Comparison of ENCODE assay signal across 8 cellular contexts in genomic region chr1:155127672-155128468, GRCh38. TPM values are rescaled to one million over a fixed set of nuclear protein-coding genes. Genes with fewer than 3 reads are reported as not detected.
DNase-seq lines count a peak whose midpoint lies in the region; ATAC-seq and TF ChIP-seq lines count a peak whose summit lies in the region.

EFNA1 (plus strand) TSS chr1:155127876; CDS start chr1:155127978, 102 bp downstream.

- CTCF ChIA-PET in activated CD4-positive, alpha-beta T cell treated with anti-CD3 and anti-CD28 coated beads, Interleukin-2, amount 10 ng/mL, durations not matched to agents 7 days and 5 days (lab: Charles Lee): interaction anchor here (0.6 to 1.5 kb wide), 4 partner anchors 9 to 357 kb away, joined by 3 to 4 read pairs (median 3); partner anchors contain the start of gene KRTCAP2

- peak within 1 kb of the TSS; percentile 21 to 88 (median 84) for H3K27ac Mint-ChIP-seq in CD4-positive, CD25-positive, alpha-beta regulatory T cell
- H3K27ac Mint-ChIP-seq in activated CD4-positive, alpha-beta T cell treated with anti-CD3 and anti-CD28 coated beads, Interleukin-2, amount 10 ng/mL, durations not matched to agents 7 days and 5 days: peak within 1 kb of the TSS; percentile 77

- H3K27me3 ChIP-seq in CD4-positive, CD25-positive, alpha-beta regulatory T cell (ENCODE audit: control insufficient read depth, insufficient read depth, low read length): peaks cover 9% of the 10 kb centered on the region
- H3K27me3 ChIP-seq in ectodermal cell (ENCODE audit: control insufficient read depth, insufficient read depth, low read length, poor library complexity, severe bottlenecking): peaks cover 71% of the 10 kb centered on the region
- H3K27me3 ChIP-seq in right lobe of liver: no peaks in the 10 kb centered on the region

- in situ Hi-C loops in KBM-7 (cut with MboI; ENCODE audit: low pct_unique_long_range_greater_than_20kb, low sequenced_read_pairs): no loop called here

- no peak for TF ChIP-seq CTCF in right lobe of liver (IDR thresholded peaks at IDR 0.05)

- H3K36me3 Mint-ChIP-seq in CD4-positive, CD25-positive, alpha-beta regulatory T cell: peaks cover 3% of the 10 kb centered on the region
- H3K36me3 Mint-ChIP-seq in activated CD4-positive, alpha-beta T cell treated with anti-CD3 and anti-CD28 coated beads, Interleukin-2, amount 10 ng/mL, durations not matched to agents 7 days and 5 days (ENCODE audit: low read depth): no peaks in the 10 kb centered on the region

- H3K27me3 Mint-ChIP-seq in CD4-positive, CD25-positive, alpha-beta regulatory T cell: peaks cover 60% of the 10 kb centered on the region
- peaks cover 46% of the 10 kb centered on the region for H3K27me3 Mint-ChIP-seq in activated CD4-positive, alpha-beta T cell treated with anti-CD3 and anti-CD28 coated beads, Interleukin-2, amount 10 ng/mL, durations not matched to agents 7 days and 5 days

- no peaks in the 10 kb centered on the region for H3K9me3 Mint-ChIP-seq in CD4-positive, CD25-positive, alpha-beta regulatory T cell
- H3K9me3 Mint-ChIP-seq in activated CD4-positive, alpha-beta T cell treated with anti-CD3 and anti-CD28 coated beads, Interleukin-2, amount 10 ng/mL, durations not matched to agents 7 days and 5 days: no peaks in the 10 kb centered on the region

- H3K4me1 ChIP-seq in CD4-positive, CD25-positive, alpha-beta regulatory T cell (ENCODE audit: control insufficient read depth, insufficient read depth, low read length, poor library complexity, severe bottlenecking): peaks cover 35% of the 10 kb centered on the region
- peaks cover 57% of the 10 kb centered on the region for H3K4me1 ChIP-seq in ectodermal cell (ENCODE audit: control insufficient read depth, insufficient read depth, low read length)
- H3K4me1 ChIP-seq in right lobe of liver: peaks cover 0 to 45% (median 12%) of the 10 kb centered on the region in 4 donors

- peak; percentile 93 for TF ChIP-seq POLR2A in right lobe of liver (IDR thresholded peaks at IDR 0.05)

- POLR2A ChIA-PET in activated CD4-positive, alpha-beta T cell treated with anti-CD3 and anti-CD28 coated beads, Interleukin-2, amount 10 ng/mL, durations not matched to agents 7 days and 5 days (lab: Charles Lee): no interaction called here

- 2% methylated on average over 44 of the region's 45 CpGs for WGBS in ectodermal cell, 2 experiments
- 0% methylated on average over 3 of the region's 45 CpGs for WGBS in right lobe of liver (ENCODE audit: insufficient coverage, low coverage, low lambda C conversion rate, missing lambda C conversion rate)

- peak; percentile 31 to 37 for ATAC-seq in CD4-positive, CD25-positive, alpha-beta regulatory T cell (ENCODE audit: low read depth in 2 of 2)
- peak; percentile 20 to 53 (median 42) for ATAC-seq in right lobe of liver
- no peak for ATAC-seq in HG02642 (IDR thresholded peaks at IDR 0.05; ENCODE audit: poor library complexity, unreplicated experiment)
- no peak for ATAC-seq in GM21786 (IDR thresholded peaks at IDR 0.05; ENCODE audit: unreplicated experiment)

- H3K36me3 ChIP-seq in CD4-positive, CD25-positive, alpha-beta regulatory T cell (ENCODE audit: control insufficient read depth, insufficient read depth, low read length): no peaks in the 10 kb centered on the region
- H3K36me3 ChIP-seq in ectodermal cell (ENCODE audit: control insufficient read depth, insufficient read depth, low read length) (no peaks in the 10 kb centered on the region), right lobe of liver (peaks cover 0 to 40% (median 17%) of the 10 kb centered on the region in 4 donors)

- H3K4me1 Mint-ChIP-seq in CD4-positive, CD25-positive, alpha-beta regulatory T cell: peaks cover 0 to 44% (median 18%) of the 10 kb centered on the region in 4 donors
- H3K4me1 Mint-ChIP-seq in activated CD4-positive, alpha-beta T cell treated with anti-CD3 and anti-CD28 coated beads, Interleukin-2, amount 10 ng/mL, durations not matched to agents 7 days and 5 days: peaks cover 39% of the 10 kb centered on the region

- H3K9me3 ChIP-seq in CD4-positive, CD25-positive, alpha-beta regulatory T cell (ENCODE audit: control insufficient read depth in 2 of 2, low read length in 2 of 2): no peaks in the 10 kb centered on the region
- H3K9me3 ChIP-seq in ectodermal cell (ENCODE audit: control insufficient read depth, low read length) (no peaks in the 10 kb centered on the region), right lobe of liver (no peaks in the 10 kb centered on the region)

- intact Hi-C loops in right lobe of liver (cut with DNase I): loop anchor here in 1 of 2 donors (2.0 kb wide), 1 partner anchor 23 kb away; no protein-coding TSS in a partner anchor

- H3K4me3 ChIP-seq in CD4-positive, CD25-positive, alpha-beta regulatory T cell (ENCODE audit: low read depth, low read length): peak within 1 kb of the TSS; percentile 50
- H3K4me3 ChIP-seq in ectodermal cell (ENCODE audit: insufficient read depth, low read depth, low read length) (peak within 1 kb of the TSS; percentile 39), right lobe of liver (peak within 1 kb of the TSS; percentile 84 to 96 (median 95))

- peak in 2 of 3 donors; percentile 33 to 36 for DNase-seq in CD4-positive, CD25-positive, alpha-beta regulatory T cell
- DNase-seq in KBM-7 (peak; percentile 54), right lobe of liver (peak; percentile 86 to 90 (median 90))
- peak; percentile 29 for DNase-seq in activated CD4-positive, alpha-beta T cell treated with anti-CD3 and anti-CD28 coated beads, Interleukin-2, amount 10 ng/mL, durations not matched to agents 7 days and 5 days
- DNase-seq in stimulated activated CD4-positive, alpha-beta T cell treated with anti-CD3 and anti-CD28 coated beads, Interleukin-4, amount 100 ng/mL, for 4 hours: peak; percentile 35 to 47

- no peak within 1 kb of the TSS for H3K27ac ChIP-seq in CD4-positive, CD25-positive, alpha-beta regulatory T cell (ENCODE audit: insufficient read depth, low read length, poor library complexity, severe bottlenecking)
- H3K27ac ChIP-seq in ectodermal cell (ENCODE audit: insufficient read depth, low read depth, low read length, poor library complexity, severe bottlenecking): no peak within 1 kb of the TSS
- H3K27ac ChIP-seq in right lobe of liver: peak within 1 kb of the TSS; percentile 97 to 100 (median 99)

- peak within 1 kb of the TSS; percentile 75 to 94 (median 88) for H3K4me3 Mint-ChIP-seq in CD4-positive, CD25-positive, alpha-beta regulatory T cell
- H3K4me3 Mint-ChIP-seq in activated CD4-positive, alpha-beta T cell treated with anti-CD3 and anti-CD28 coated beads, Interleukin-2, amount 10 ng/mL, durations not matched to agents 7 days and 5 days: peak within 1 kb of the TSS; percentile 67

RNA-seq across cellular contexts. Expression of gene EFNA1, which starts in this region (rescaled TPM):
- total RNA-seq in CD4-positive, CD25-positive, alpha-beta regulatory T cell: 0.30 TPM
- 1 to 10 TPM; 1.4 to 6.8 (median 3.3) TPM for polyA plus RNA-seq in CD4-positive, CD25-positive, alpha-beta regulatory T cell
- total RNA-seq in activated CD4-positive, alpha-beta T cell treated with anti-CD3 and anti-CD28 coated beads, Interleukin-2, amount 10 ng/mL, durations not matched to agents 7 days and 5 days: under 1 TPM in 1 of 2 experiments, not detected in 1; 0.15 TPM
- polyA plus RNA-seq in ectodermal cell (2013, experiment 1 of 4): 2.1 TPM
- polyA plus RNA-seq in ectodermal cell (2013, experiment 2 of 4): 2.9 TPM
- 2.2 TPM for polyA plus RNA-seq in ectodermal cell (2013, experiment 3 of 4)
- 2.9 TPM for polyA plus RNA-seq in ectodermal cell (2013, experiment 4 of 4)
- total RNA-seq in right lobe of liver: 100 to 1,000 TPM in 5 of 6 experiments, 10 to 100 TPM in 1; 87.5 to 419 (median 196) TPM

Comparison
In these comparisons a context has a peak if more than half of its experiments do, and no peak if none do; other contexts are left out.
1. RNA of gene EFNA1 (total RNA-seq): 87.5 to 419 TPM in right lobe of liver; 0.30 TPM in CD4-positive, CD25-positive, alpha-beta regulatory T cell (single experiment) and 0.15 TPM in activated CD4-positive, alpha-beta T cell treated with anti-CD3 and anti-CD28 coated beads, Interleukin-2, amount 10 ng/mL, durations not matched to agents 7 days and 5 days; every median in the first group is over 10 times any median in the second.
2. Peak in DNase-seq in activated CD4-positive, alpha-beta T cell treated with anti-CD3 and anti-CD28 coated beads, Interleukin-2, amount 10 ng/mL, durations not matched to agents 7 days and 5 days; RNA of the gene not detected or under 1 TPM.
3. ATAC-seq: peak in CD4-positive, CD25-positive, alpha-beta regulatory T cell (2 of 2) and right lobe of liver (4 of 4); none in HG02642 (single experiment) and GM21786 (single experiment).
4. DNase-seq: peak in every context shown above with its lines; median percentile 90 in right lobe of liver; 54 in KBM-7; 41 in stimulated activated CD4-positive, alpha-beta T cell treated with anti-CD3 and anti-CD28 coated beads, Interleukin-4, amount 100 ng/mL, for 4 hours; 34 in CD4-positive, CD25-positive, alpha-beta regulatory T cell; 29 in activated CD4-positive, alpha-beta T cell treated with anti-CD3 and anti-CD28 coated beads, Interleukin-2, amount 10 ng/mL, durations not matched to agents 7 days and 5 days.
5. H3K27ac ChIP-seq: peak in right lobe of liver (3 of 3); none in CD4-positive, CD25-positive, alpha-beta regulatory T cell (single experiment) and ectodermal cell (single experiment).
6. H3K4me3 ChIP-seq: peak in every context shown above with its lines; median percentile 95 in right lobe of liver; 50 in CD4-positive, CD25-positive, alpha-beta regulatory T cell; 39 in ectodermal cell.